In the genomic region with DNA sequence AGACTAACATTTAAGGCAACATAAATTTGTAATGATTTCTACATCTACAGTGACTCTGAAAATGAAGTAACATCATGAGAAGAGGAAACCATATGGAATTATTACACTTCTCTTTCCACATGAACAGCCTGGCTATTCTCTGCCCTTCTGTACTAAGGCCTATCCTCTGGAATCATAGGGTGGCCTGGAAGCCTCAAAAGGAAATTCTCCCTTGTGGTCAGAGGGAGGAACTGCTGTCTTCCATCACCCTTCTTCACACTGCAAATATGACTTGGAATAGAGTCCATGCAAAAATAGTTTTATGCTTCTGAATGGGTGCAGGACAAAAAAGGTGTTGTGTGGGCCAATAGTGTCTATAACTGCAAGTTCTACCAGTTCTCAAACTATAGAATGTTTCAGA, we compare ENCODE assay signal across 9 cellular contexts. TPM values are rescaled to one million over a fixed set of nuclear protein-coding genes. Genes with fewer than 3 reads are reported as not detected.
DNase-seq lines count a peak whose midpoint lies in the region; ATAC-seq, FAIRE-seq and TF ChIP-seq lines count a peak whose summit lies in the region.
"Had no signal": no experiment of that assay in that cellular context is flagged by ENCODE, and none has a peak within 500 bp of the region (broad histone marks: within the 10 kb centered on the region; RNA-seq: fewer than 3 reads in every experiment).

No MANE protein-coding gene starts in this region.

- TF ChIP-seq CTCF in endothelial cell of umbilical vein (IDR thresholded peaks at IDR 0.05; ENCODE audit: extremely low read depth in 1 of 2, insufficient read depth in 1 of 2, low read depth in 1 of 2, low read length in 2 of 2) (peak; percentile 46 to 51), smooth muscle cell (IDR thresholded peaks at IDR 0.05; ENCODE audit: borderline replicate concordance, insufficient read depth, poor library complexity, severe bottlenecking) (peak; percentile 29)

- H3K36me3 ChIP-seq in endothelial cell of umbilical vein (ENCODE audit: control insufficient read depth in 2 of 2, extremely low read depth in 1 of 2, insufficient read depth in 2 of 2, low read length in 2 of 2) (no peaks in the 10 kb centered on the region), smooth muscle cell (ENCODE audit: low read depth) (no peaks in the 10 kb centered on the region)

- no peak overlapping the region for H3K4me3 Mint-ChIP-seq in stimulated activated memory B cell treated with anti-CD40 and anti-IgM and Interleukin-4, amounts not matched to agents 10 μg/mL and 1 μg/mL and 100 μg/mL, for 72 hours

- POLR2A ChIA-PET in endothelial cell of umbilical vein (lab: Charles Lee): no interaction called here

- no peak overlapping the region for H3K27ac ChIP-seq in endothelial cell of umbilical vein (ENCODE audit: insufficient read depth, low read depth, low read length)
- no peak overlapping the region for H3K27ac ChIP-seq in smooth muscle cell (ENCODE audit: low read depth)

- TF ChIP-seq POLR2A in endothelial cell of umbilical vein (IDR thresholded peaks at IDR 0.05; ENCODE audit: low read depth, low read length): no peak

- no peak overlapping the region for H3K9ac ChIP-seq in endothelial cell of umbilical vein (replicated peaks; ENCODE audit: extremely low read depth, insufficient read depth, low read length)
- H3K9ac ChIP-seq in smooth muscle cell (ENCODE audit: low read depth): no peak overlapping the region

- no peaks in the 10 kb centered on the region for H3K27me3 Mint-ChIP-seq in stimulated activated memory B cell treated with anti-CD40 and anti-IgM and Interleukin-4, amounts not matched to agents 10 μg/mL and 1 μg/mL and 100 μg/mL, for 72 hours

- no peaks in the 10 kb centered on the region for H3K9me3 ChIP-seq in endothelial cell of umbilical vein (replicated peaks; ENCODE audit: control insufficient read depth, insufficient read depth, low read length)
- H3K9me3 ChIP-seq in smooth muscle cell (replicated peaks; ENCODE audit: low read depth): no peaks in the 10 kb centered on the region

- H4K20me1 ChIP-seq in endothelial cell of umbilical vein (replicated peaks; ENCODE audit: control insufficient read depth, extremely low read depth, insufficient read depth, low read length): no peaks in the 10 kb centered on the region
- H4K20me1 ChIP-seq in smooth muscle cell (ENCODE audit: low read depth): no peaks in the 10 kb centered on the region

- no peaks in the 10 kb centered on the region for H3F3A ChIP-seq in smooth muscle cell (ENCODE audit: low read depth)

- no peaks in the 10 kb centered on the region for H3K79me2 ChIP-seq in endothelial cell of umbilical vein (ENCODE audit: control insufficient read depth, insufficient read depth, low read length)
- no peaks in the 10 kb centered on the region for H3K79me2 ChIP-seq in smooth muscle cell (ENCODE audit: low read depth)

- H3K4me2 ChIP-seq in endothelial cell of umbilical vein (ENCODE audit: insufficient read depth, low read length) (no peak overlapping the region), smooth muscle cell (no peak overlapping the region)

- no peaks in the 10 kb centered on the region for H3K27me3 ChIP-seq in endothelial cell of umbilical vein (ENCODE audit: control insufficient read depth in 2 of 2, insufficient read depth in 2 of 2, low read length in 2 of 2)
- no peaks in the 10 kb centered on the region for H3K27me3 ChIP-seq in smooth muscle cell (ENCODE audit: low read depth)

- H3K36me3 Mint-ChIP-seq in stimulated activated memory B cell treated with anti-CD40 and anti-IgM and Interleukin-4, amounts not matched to agents 10 μg/mL and 1 μg/mL and 100 μg/mL, for 72 hours: no peaks in the 10 kb centered on the region

- no peak overlapping the region for H3K4me3 ChIP-seq in endothelial cell of umbilical vein (replicated peaks in 1 of 3; ENCODE audit: insufficient read depth in 1 of 3, low read depth in 1 of 3, low read length in 3 of 3)
- H3K4me3 ChIP-seq in smooth muscle cell: no peak overlapping the region

- no peak for ATAC-seq in Right ventricle myocardium inferior
- ATAC-seq in stimulated activated memory B cell treated with anti-CD40 and anti-IgM and Interleukin-4, amounts not matched to agents 10 μg/mL and 1 μg/mL and 100 μg/mL, for 72 hours: no peak

- H3K9me1 ChIP-seq in endothelial cell of umbilical vein (replicated peaks; ENCODE audit: control insufficient read depth, extremely low read depth, insufficient read depth, low read length): no peaks in the 10 kb centered on the region

- FAIRE-seq in endothelial cell of umbilical vein (lab: Jason Lieb, UNC): peak; percentile 77

- H3K9me3 Mint-ChIP-seq in stimulated activated memory B cell treated with anti-CD40 and anti-IgM and Interleukin-4, amounts not matched to agents 10 μg/mL and 1 μg/mL and 100 μg/mL, for 72 hours: peaks cover 3% of the 10 kb centered on the region

- dilution Hi-C loops in endothelial cell of umbilical vein (cut with MboI; ENCODE audit: extremely low pct_ligation_motif_present, low sequenced_read_pairs): no loop called here

- no peak overlapping the region for H3K27ac Mint-ChIP-seq in stimulated activated memory B cell treated with anti-CD40 and anti-IgM and Interleukin-4, amounts not matched to agents 10 μg/mL and 1 μg/mL and 100 μg/mL, for 72 hours

- BruUV-seq in endothelial cell of umbilical vein (replicated peaks; lab: Mats Ljungman, UMichigan): no TSS peak

- H3K4me1 ChIP-seq in endothelial cell of umbilical vein (ENCODE audit: control insufficient read depth, extremely low read depth, insufficient read depth, low read length) (no peaks in the 10 kb centered on the region), smooth muscle cell (ENCODE audit: low read depth) (no peaks in the 10 kb centered on the region)

- intact Hi-C loops in endothelial cell of umbilical vein (cut with micrococcal nuclease): no loop called here
- intact Hi-C loops in Right ventricle myocardium inferior (cut with DNase I): no loop called here

- DNase-seq in NCI-H82 (lab: John Stamatoyannopoulos, UW) (peak; percentile 68), NCI-H82 treated with DMSO at 0.1 percent for 48 hours (lab: John Stamatoyannopoulos, UW; ENCODE audit: unreplicated experiment) (no peak), NAMALWA (ENCODE audit: low spot score) (peak; percentile 36), endothelial cell of umbilical vein (ENCODE audit: low read depth, low spot score) (peak; percentile 19), smooth muscle cell (lab: John Stamatoyannopoulos, UW; ENCODE audit: unreplicated experiment) (no peak), Right ventricle myocardium inferior (ENCODE audit: missing footprints) (no peak)
- DNase-seq in stimulated activated CD4-positive, alpha-beta T cell treated with anti-CD3 and anti-CD28 coated beads, Interleukin-4, amount 100 ng/mL, for 4 hours: no peak
- DNase-seq: activated CD4-positive, alpha-beta T cell treated with anti-CD3 and anti-CD28 coated beads, Interleukin-2, amount 50 U/mL, for 1 hour had no signal

- CTCF ChIA-PET in endothelial cell of umbilical vein (lab: Charles Lee): interaction anchor here (0.7 to 1.1 kb wide), 3 partner anchors 12 to 63 kb away, joined by 3 read pairs; no protein-coding TSS in a partner anchor

- H3K4me1 Mint-ChIP-seq in stimulated activated memory B cell treated with anti-CD40 and anti-IgM and Interleukin-4, amounts not matched to agents 10 μg/mL and 1 μg/mL and 100 μg/mL, for 72 hours: no peaks in the 10 kb centered on the region

- no peak overlapping the region for H2AFZ ChIP-seq in endothelial cell of umbilical vein (ENCODE audit: low read depth, low read length)
- H2AFZ ChIP-seq in smooth muscle cell (ENCODE audit: low read depth): no peak overlapping the region

TF ChIP-seq in endothelial cell of umbilical vein, 7 proteins besides CTCF, POLR2A, EP300 and RAD21:
- TF ChIP-seq, protein P1, sequence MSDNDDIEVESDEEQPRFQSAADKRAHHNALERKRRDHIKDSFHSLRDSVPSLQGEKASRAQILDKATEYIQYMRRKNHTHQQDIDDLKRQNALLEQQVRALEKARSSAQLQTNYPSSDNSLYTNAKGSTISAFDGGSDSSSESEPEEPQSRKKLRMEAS (IDR thresholded peaks at IDR 0.05; ENCODE audit: insufficient read depth, insufficient read length): no peak
- TF ChIP-seq MYC (IDR thresholded peaks at IDR 0.05; ENCODE audit: low read depth, low read length) (no peak), FOS (IDR thresholded peaks at IDR 0.05; ENCODE audit: borderline replicate concordance, insufficient read depth, low read length) (no peak), JUN (IDR thresholded peaks at IDR 0.05; ENCODE audit: borderline replicate concordance, insufficient read depth, insufficient read length, low read depth) (no peak), POLR2AphosphoS5 (IDR thresholded peaks at IDR 0.05; ENCODE audit: insufficient read depth, low read depth, low read length) (no peak), EZH2 (IDR thresholded peaks at IDR 0.05; ENCODE audit: borderline replicate concordance, low read depth, low read length, severe bottlenecking) (no peak), GATA2 (IDR thresholded peaks at IDR 0.05; ENCODE audit: insufficient read depth, insufficient read length, low read depth, low read length) (no peak)
TF ChIP-seq in endothelial cell of umbilical vein: peak in this region for 0.

RNA-seq across cellular contexts. Expression of a gene that starts 44.6 kb away (rescaled TPM):
- total RNA-seq in endothelial cell of umbilical vein: 10.7 and 15.2 TPM in 2 replicates
- polyA plus RNA-seq in endothelial cell of umbilical vein: 2.0 and 3.2 TPM in 2 replicates
- 3.3 and 3.6 TPM in 2 replicates for polyA plus RNA-seq in endothelial cell of umbilical vein (2011; cell fraction: cytosol; rRNA removed)
- polyA plus RNA-seq in endothelial cell of umbilical vein (2011; cell fraction: nucleus; rRNA removed): 3.6 and 4.2 TPM in 2 replicates
- polyA plus RNA-seq in endothelial cell of umbilical vein (2012): 14.2 and 16.7 TPM in 2 replicates
- polyA minus RNA-seq in endothelial cell of umbilical vein: 3.4 and 4.3 TPM in 2 replicates
- polyA minus RNA-seq in endothelial cell of umbilical vein (2011; cell fraction: cytosol; rRNA and poly(A)+ RNA removed): 0.31 TPM
- 4.1 and 5.4 TPM in 2 replicates for polyA minus RNA-seq in endothelial cell of umbilical vein (2011; cell fraction: nucleus; rRNA and poly(A)+ RNA removed)
- 15.1 and 16.6 TPM in 2 replicates for total RNA-seq in smooth muscle cell
- 4.5 and 4.6 TPM in 2 replicates for polyA plus RNA-seq in smooth muscle cell
- total RNA-seq in Right ventricle myocardium inferior: 7.9 TPM

RNA-seq across cellular contexts. Expression of a gene that starts 49.3 kb away (rescaled TPM):
- 4.2 and 4.9 TPM in 2 replicates for total RNA-seq in endothelial cell of umbilical vein
- 0.43 and 0.57 TPM in 2 replicates for polyA plus RNA-seq in endothelial cell of umbilical vein
- 0.99 and 1.1 TPM in 2 replicates for polyA plus RNA-seq in endothelial cell of umbilical vein (2011; cell fraction: cytosol; rRNA removed)
- polyA plus RNA-seq in endothelial cell of umbilical vein (2011; cell fraction: nucleus; rRNA removed): 1.6 and 1.8 TPM in 2 replicates
- 2.4 and 3.2 TPM in 2 replicates for polyA plus RNA-seq in endothelial cell of umbilical vein (2012)
- 0.92 and 1.2 TPM in 2 replicates for polyA minus RNA-seq in endothelial cell of umbilical vein
- 0.51 TPM for polyA minus RNA-seq in endothelial cell of umbilical vein (2011; cell fraction: cytosol; rRNA and poly(A)+ RNA removed)
- 2.2 and 3.8 TPM in 2 replicates for polyA minus RNA-seq in endothelial cell of umbilical vein (2011; cell fraction: nucleus; rRNA and poly(A)+ RNA removed)
- total RNA-seq in smooth muscle cell: 8.9 and 12.9 TPM in 2 replicates
- polyA plus RNA-seq in smooth muscle cell: 3.0 and 4.6 TPM in 2 replicates
- total RNA-seq in Right ventricle myocardium inferior: 2.2 TPM

Comparison
In these comparisons a context has a peak if more than half of its experiments do, and no peak if none do; other contexts are left out.
1. DNase-seq: peak in NCI-H82 (single experiment), NAMALWA (single experiment) and endothelial cell of umbilical vein (single experiment); none in NCI-H82 treated with DMSO at 0.1 percent for 48 hours (single experiment), smooth muscle cell (single experiment), Right ventricle myocardium inferior (single experiment) and stimulated activated CD4-positive, alpha-beta T cell treated with anti-CD3 and anti-CD28 coated beads, Interleukin-4, amount 100 ng/mL, for 4 hours (0 of 2).